In genomic region chr4:146317783-146318182, GRCh38 we compare ENCODE assay signal across 22 cellular contexts.
A peak's percentile ranks its signal among the peaks of the same experiment; 100 is the strongest.
DNase-seq lines count a peak whose midpoint lies in the region; ATAC-seq and TF ChIP-seq lines count a peak whose summit lies in the region.
"Had no signal": no experiment of that assay in that cellular context is flagged by ENCODE, and none has a peak within 500 bp of the region (broad histone marks: within the 10 kb centered on the region; RNA-seq: fewer than 3 reads in every experiment).

No MANE protein-coding gene starts in this region.

- WGBS in mesenchymal stem cell = 97% methylated on average over 1 of the region's 1 CpG

- POLR2A ChIA-PET in HEK293 (lab: Yijun Ruan, JAX) = no interaction called here
- POLR2A ChIA-PET in naive thymus-derived CD8-positive, alpha-beta T cell (lab: Charles Lee) = no interaction called here

- no peak overlapping the region for H3K18ac ChIP-seq in mesenchymal stem cell (ENCODE audit: low read depth in 1 of 2, low read length in 2 of 2)

- H3K9me3 ChIP-seq in BLaER1 (0 out of 2 replicates have a peak, but pooled peaks cover 1% of the 10 kb centered on the region), HEK293 (ENCODE audit: control insufficient read depth, insufficient read depth, low read depth, low read length) (no peaks in the 10 kb centered on the region), mesenchymal stem cell (ENCODE audit: control insufficient read depth, low read length) (no peaks in the 10 kb centered on the region)
- H3K9me3 ChIP-seq: A549 had no signal

- H2AFZ ChIP-seq in mesenchymal stem cell (ENCODE audit: low read depth, low read length) = no peak overlapping the region

- peaks cover 0 to 4% (median 0%) of the 10 kb centered on the region in 9 donors for H3K9me3 Mint-ChIP-seq in naive thymus-derived CD8-positive, alpha-beta T cell
- H3K9me3 Mint-ChIP-seq: CD4-positive, alpha-beta memory T cell; CD4-positive, CD25-positive, alpha-beta regulatory T cell; CD8-positive, alpha-beta memory T cell had no signal

- ATAC-seq in GM18517 (IDR thresholded peaks at IDR 0.05; ENCODE audit: unreplicated experiment) = no peak
- ATAC-seq in naive thymus-derived CD8-positive, alpha-beta T cell = no peak
- no peak for ATAC-seq in GM21786 (IDR thresholded peaks at IDR 0.05; ENCODE audit: unreplicated experiment)
- ATAC-seq: A549 had no signal

- H3K79me1 ChIP-seq in mesenchymal stem cell (replicated peaks; ENCODE audit: low read length, poor library complexity, severe bottlenecking) = peaks cover 6% of the 10 kb centered on the region

- H3K4me2 ChIP-seq in BLaER1 (0 out of 2 replicates have a peak overlapping the region, but pooled peaks have one; percentile 19), mesenchymal stem cell (ENCODE audit: low read length, poor library complexity, severe bottlenecking) (no peak overlapping the region)
- H3K4me2 ChIP-seq: A549 had no signal

- H3K27me3 ChIP-seq in BLaER1 = no peaks in the 10 kb centered on the region
- H3K27me3 ChIP-seq in mesenchymal stem cell (ENCODE audit: control insufficient read depth in 1 of 2, insufficient read depth in 1 of 2, low read length in 2 of 2) = no peaks in the 10 kb centered on the region

- H3K36me3 Mint-ChIP-seq in naive thymus-derived CD8-positive, alpha-beta T cell = peaks cover 0 to 4% (median 1%) of the 10 kb centered on the region in 3 donors

- H4K91ac ChIP-seq in mesenchymal stem cell (ENCODE audit: low read length) = no peak overlapping the region

- H3K4me3 Mint-ChIP-seq in naive thymus-derived CD8-positive, alpha-beta T cell = no peak overlapping the region
- H3K4me3 Mint-ChIP-seq: B cell; CD14-positive monocyte; CD4-positive, alpha-beta memory T cell; CD4-positive, CD25-positive, alpha-beta regulatory T cell; CD8-positive, alpha-beta memory T cell had no signal

- no peaks in the 10 kb centered on the region for H3K27me3 Mint-ChIP-seq in naive thymus-derived CD8-positive, alpha-beta T cell
- H3K27me3 Mint-ChIP-seq: B cell; CD4-positive, alpha-beta memory T cell; CD4-positive, CD25-positive, alpha-beta regulatory T cell; CD8-positive, alpha-beta memory T cell had no signal

- H2AK5ac ChIP-seq in mesenchymal stem cell (ENCODE audit: low read length, severe bottlenecking) = no peak overlapping the region

- H3K27ac Mint-ChIP-seq in naive thymus-derived CD8-positive, alpha-beta T cell = no peak overlapping the region
- H3K27ac Mint-ChIP-seq: B cell; CD14-positive monocyte; CD4-positive, alpha-beta memory T cell; CD4-positive, CD25-positive, alpha-beta regulatory T cell; CD8-positive, alpha-beta memory T cell had no signal

- H3K27ac ChIP-seq in BLaER1 = no peak overlapping the region
- no peak overlapping the region for H3K27ac ChIP-seq in HEK293 (ENCODE audit: extremely low read depth, low read depth, low read length)
- H3K27ac ChIP-seq in mesenchymal stem cell (ENCODE audit: low read length, poor library complexity, severe bottlenecking) = no peak overlapping the region
- H3K27ac ChIP-seq: 22Rv1, A549 had no signal

- H2BK5ac ChIP-seq in mesenchymal stem cell (ENCODE audit: low read depth, low read length, poor library complexity, severe bottlenecking) = no peak overlapping the region

- no peak overlapping the region for H2BK12ac ChIP-seq in mesenchymal stem cell (ENCODE audit: low read length in 2 of 2)

- H3K36me3 ChIP-seq in BLaER1 (no peaks in the 10 kb centered on the region), HEK293 (ENCODE audit: control insufficient read depth in 2 of 2, insufficient read depth in 1 of 2, low read length in 2 of 2) (no peaks in the 10 kb centered on the region), mesenchymal stem cell (ENCODE audit: control insufficient read depth in 1 of 2, insufficient read depth in 2 of 2, low read depth in 1 of 2, low read length in 2 of 2) (no peaks in the 10 kb centered on the region)

- H3K14ac ChIP-seq in mesenchymal stem cell (ENCODE audit: low read length in 2 of 2) = no peak overlapping the region

- no peak overlapping the region for H3K9ac ChIP-seq in BLaER1
- H3K9ac ChIP-seq in mesenchymal stem cell (ENCODE audit: low read length) = no peak overlapping the region

- no peaks in the 10 kb centered on the region for H4K20me1 ChIP-seq in BLaER1

- H2BK120ac ChIP-seq in mesenchymal stem cell (ENCODE audit: low read depth, low read length) = no peak overlapping the region

- TF ChIP-seq CTCF in HEK293 (tag by site-specific recombination; IDR thresholded peaks at IDR 0.05) = no peak

- no peak overlapping the region for H2BK15ac ChIP-seq in mesenchymal stem cell (ENCODE audit: low read depth, poor library complexity, severe bottlenecking)

- H3K4me1 ChIP-seq in BLaER1 (peaks cover 12% of the 10 kb centered on the region; the same call in 1 of the 2 replicates), HEK293 (ENCODE audit: control insufficient read depth, insufficient read depth, low read length) (no peaks in the 10 kb centered on the region), mesenchymal stem cell (ENCODE audit: control insufficient read depth, insufficient read depth, low read depth, low read length) (no peaks in the 10 kb centered on the region)
- H3K4me1 ChIP-seq: A549 had no signal

- H3K4me3 ChIP-seq in BLaER1 = no peak overlapping the region
- no peak overlapping the region for H3K4me3 ChIP-seq in HEK293 (ENCODE audit: low read depth, low read length)
- H3K4me3 ChIP-seq in mesenchymal stem cell (ENCODE audit: insufficient read depth in 1 of 2, low read depth in 1 of 2, low read length in 2 of 2) = no peak overlapping the region
- H3K4me3 ChIP-seq: A549 had no signal

- no peak overlapping the region for H3K4ac ChIP-seq in mesenchymal stem cell (ENCODE audit: low read depth in 1 of 2, low read length in 2 of 2)

- CTCF ChIA-PET in HEK293 (lab: Yijun Ruan, JAX) = interaction anchor here (0.6 to 0.7 kb wide), 4 partner anchors 16 to 689 kb away, joined by 3 read pairs; no protein-coding TSS in a partner anchor

- no peak overlapping the region for H3K23ac ChIP-seq in mesenchymal stem cell (ENCODE audit: low read length in 2 of 2)

- H4K8ac ChIP-seq in mesenchymal stem cell (ENCODE audit: low read length) = no peak overlapping the region

- H3K4me1 Mint-ChIP-seq in naive thymus-derived CD8-positive, alpha-beta T cell = no peaks in the 10 kb centered on the region
- H3K4me1 Mint-ChIP-seq: B cell; CD14-positive monocyte; CD4-positive, alpha-beta memory T cell had no signal

- peak; percentile 44 for DNase-seq in mesenchymal stem cell
- DNase-seq in naive thymus-derived CD8-positive, alpha-beta T cell = no peak
- DNase-seq: AML-193; C1 segment of cervical spinal cord; CD4-positive, alpha-beta memory T cell; CD4-positive, CD25-positive, alpha-beta regulatory T cell; CD8-positive, alpha-beta memory T cell; COR-L47; DMS 273 treated with DMSO at 0.1 percent for 48 hours; DMS153; DMS53; DMS79; DND-41; GF-D8 had no signal

TF ChIP-seq in HEK293, 187 proteins besides CTCF, POLR2A, EP300 and RAD21:
- TF ChIP-seq ZNF76 (tag by site-specific recombination; IDR thresholded peaks at IDR 0.05; ENCODE audit: borderline replicate concordance, low read depth) (no peak), ZFP37 (tag by site-specific recombination; IDR thresholded peaks at IDR 0.05) (no peak), ZNF558 (tag by site-specific recombination; IDR thresholded peaks at IDR 0.05) (peak; percentile 50; the same call in 1 of the 2 replicates)
